Comparison of ENCODE assay signal across 1 cellular context in genomic region chrX:68832101-68832416, GRCh38.
TF ChIP-seq lines count a peak whose summit lies in the region.

No MANE protein-coding gene starts in this region.

TF ChIP-seq in HepG2, 621 proteins besides CTCF, POLR2A, EP300 and RAD21 (continued from another document):
- TF ChIP-seq, protein P1, sequence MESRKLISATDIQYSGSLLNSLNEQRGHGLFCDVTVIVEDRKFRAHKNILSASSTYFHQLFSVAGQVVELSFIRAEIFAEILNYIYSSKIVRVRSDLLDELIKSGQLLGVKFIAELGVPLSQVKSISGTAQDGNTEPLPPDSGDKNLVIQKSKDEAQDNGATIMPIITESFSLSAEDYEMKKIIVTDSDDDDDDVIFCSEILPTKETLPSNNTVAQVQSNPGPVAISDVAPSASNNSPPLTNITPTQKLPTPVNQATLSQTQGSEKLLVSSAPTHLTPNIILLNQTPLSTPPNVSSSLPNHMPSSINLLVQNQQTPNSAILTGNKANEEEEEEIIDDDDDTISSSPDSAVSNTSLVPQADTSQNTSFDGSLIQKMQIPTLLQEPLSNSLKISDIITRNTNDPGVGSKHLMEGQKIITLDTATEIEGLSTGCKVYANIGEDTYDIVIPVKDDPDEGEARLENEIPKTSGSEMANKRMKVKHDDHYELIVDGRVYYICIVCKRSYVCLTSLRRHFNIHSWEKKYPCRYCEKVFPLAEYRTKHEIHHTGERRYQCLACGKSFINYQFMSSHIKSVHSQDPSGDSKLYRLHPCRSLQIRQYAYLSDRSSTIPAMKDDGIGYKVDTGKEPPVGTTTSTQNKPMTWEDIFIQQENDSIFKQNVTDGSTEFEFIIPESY (CRISPR knock-in tag; IDR thresholded peaks at IDR 0.05): peak; percentile 92
- no peak for TF ChIP-seq ISL2 (CRISPR knock-in tag; IDR thresholded peaks at IDR 0.05)
